ENCODE assay signal across 1 cellular context in the genomic region with DNA sequence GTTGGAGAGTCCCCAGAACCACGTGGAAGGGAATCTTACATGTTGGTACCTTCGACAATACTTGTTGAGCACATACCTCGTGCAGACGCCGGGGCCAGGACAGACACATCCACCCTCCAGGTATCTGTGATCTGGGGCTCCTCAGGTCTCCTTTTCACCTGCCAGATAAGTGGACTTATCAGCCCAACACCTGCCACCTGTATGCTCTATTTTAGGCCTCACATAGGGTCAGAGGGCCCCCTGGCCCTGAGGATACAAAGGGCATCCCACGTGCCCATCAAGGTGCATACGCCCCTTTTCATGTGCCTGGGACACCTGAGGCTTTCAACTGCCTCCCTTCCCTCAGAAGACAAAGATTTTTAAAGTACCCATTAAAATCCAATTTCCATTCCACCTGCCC.
A peak's percentile ranks its signal among the peaks of the same experiment; 100 is the strongest.
TF ChIP-seq lines count a peak whose summit lies in the region.

No MANE protein-coding gene starts in this region.

TF ChIP-seq in GM23338, 12 proteins besides CTCF, POLR2A, EP300 and RAD21 (continued from another document):
- TF ChIP-seq, protein P1, sequence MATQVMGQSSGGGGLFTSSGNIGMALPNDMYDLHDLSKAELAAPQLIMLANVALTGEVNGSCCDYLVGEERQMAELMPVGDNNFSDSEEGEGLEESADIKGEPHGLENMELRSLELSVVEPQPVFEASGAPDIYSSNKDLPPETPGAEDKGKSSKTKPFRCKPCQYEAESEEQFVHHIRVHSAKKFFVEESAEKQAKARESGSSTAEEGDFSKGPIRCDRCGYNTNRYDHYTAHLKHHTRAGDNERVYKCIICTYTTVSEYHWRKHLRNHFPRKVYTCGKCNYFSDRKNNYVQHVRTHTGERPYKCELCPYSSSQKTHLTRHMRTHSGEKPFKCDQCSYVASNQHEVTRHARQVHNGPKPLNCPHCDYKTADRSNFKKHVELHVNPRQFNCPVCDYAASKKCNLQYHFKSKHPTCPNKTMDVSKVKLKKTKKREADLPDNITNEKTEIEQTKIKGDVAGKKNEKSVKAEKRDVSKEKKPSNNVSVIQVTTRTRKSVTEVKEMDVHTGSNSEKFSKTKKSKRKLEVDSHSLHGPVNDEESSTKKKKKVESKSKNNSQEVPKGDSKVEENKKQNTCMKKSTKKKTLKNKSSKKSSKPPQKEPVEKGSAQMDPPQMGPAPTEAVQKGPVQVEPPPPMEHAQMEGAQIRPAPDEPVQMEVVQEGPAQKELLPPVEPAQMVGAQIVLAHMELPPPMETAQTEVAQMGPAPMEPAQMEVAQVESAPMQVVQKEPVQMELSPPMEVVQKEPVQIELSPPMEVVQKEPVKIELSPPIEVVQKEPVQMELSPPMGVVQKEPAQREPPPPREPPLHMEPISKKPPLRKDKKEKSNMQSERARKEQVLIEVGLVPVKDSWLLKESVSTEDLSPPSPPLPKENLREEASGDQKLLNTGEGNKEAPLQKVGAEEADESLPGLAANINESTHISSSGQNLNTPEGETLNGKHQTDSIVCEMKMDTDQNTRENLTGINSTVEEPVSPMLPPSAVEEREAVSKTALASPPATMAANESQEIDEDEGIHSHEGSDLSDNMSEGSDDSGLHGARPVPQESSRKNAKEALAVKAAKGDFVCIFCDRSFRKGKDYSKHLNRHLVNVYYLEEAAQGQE (IDR thresholded peaks at IDR 0.05; ENCODE audit: unreplicated experiment): no peak
- TF ChIP-seq NANOG (IDR thresholded peaks at IDR 0.05; ENCODE audit: borderline replicate concordance): peak; percentile 22; the same call in 1 of the 2 replicates
